8 cellular contexts compared by ENCODE assay signal in genomic region chr20:47258745-47259695, GRCh38.
DNase-seq lines count a peak whose midpoint lies in the region; ATAC-seq and TF ChIP-seq lines count a peak whose summit lies in the region.

No MANE protein-coding gene starts in this region.

- intact Hi-C loops in heart right ventricle (cut with DNase I): no loop called here

- no peaks in the 10 kb centered on the region for H3K27me3 ChIP-seq in heart right ventricle

- no peaks in the 10 kb centered on the region for H3K9me3 ChIP-seq in heart right ventricle

- H3K27me3 Mint-ChIP-seq in WTC11 (ENCODE audit: low read depth): no peaks in the 10 kb centered on the region

- H3K36me3 ChIP-seq in heart right ventricle: peaks cover 0 to 80% (median 19%) of the 10 kb centered on the region in 9 donors

- WGBS in heart right ventricle, 2 donors: 37% methylated on average over 16 of the region's 16 CpGs

- TF ChIP-seq CTCF in WTC11 (IDR thresholded peaks at IDR 0.05): no peak
- TF ChIP-seq CTCF in heart right ventricle (IDR thresholded peaks at IDR 0.05): no peak

- peaks cover 8 to 67% (median 47%) of the 10 kb centered on the region in 9 donors for H3K4me1 ChIP-seq in heart right ventricle

- H3K27ac ChIP-seq in heart right ventricle: peak overlapping the region; percentile 1 to 90 (median 82)
- peak overlapping the region; percentile 29 for H3K27ac ChIP-seq in substantia nigra (ENCODE audit: low read depth, low read length, poor library complexity, severe bottlenecking)

- peak overlapping the region in 1 of 10 donors; percentile 7 for H3K4me3 ChIP-seq in heart right ventricle

- peak overlapping the region; percentile 84 for H3K27ac Mint-ChIP-seq in WTC11

- no peaks in the 10 kb centered on the region for H3K9me3 Mint-ChIP-seq in WTC11

- peak; percentile 98 for DNase-seq in COLO829 (ENCODE audit: low spot score)
- no peak for DNase-seq in WTC11 (ENCODE audit: low spot score)
- peak in 1 of 2 donors; percentile 79 for DNase-seq in heart right ventricle
- DNase-seq in substantia nigra (lab: John Stamatoyannopoulos, UW): peak in 2 of 49 donors; percentile 6 to 16
- no peak for DNase-seq in stimulated activated naive CD4-positive, alpha-beta T cell (lab: John Stamatoyannopoulos, UW)
- DNase-seq in iPS-NIHi7 (ENCODE audit: extremely low spot score): no peak
- DNase-seq in activated CD4-positive, alpha-beta T cell treated with anti-CD3 and anti-CD28 coated beads, Interleukin-2, amount 50 U/mL, for 4 hours: no peak

- CTCF ChIA-PET in WTC11 (lab: Charles Lee): interaction anchor here (0.5 to 1.9 kb wide), 3 partner anchors 14 to 254 kb away, joined by 3 to 8 read pairs (median 8); no protein-coding TSS in a partner anchor

- H3K36me3 Mint-ChIP-seq in WTC11: peaks cover 73% of the 10 kb centered on the region

- POLR2A ChIA-PET in WTC11 (lab: Charles Lee): no interaction called here

- H3K4me1 Mint-ChIP-seq in WTC11: no peaks in the 10 kb centered on the region

- ATAC-seq in GM21786 (IDR thresholded peaks at IDR 0.05; ENCODE audit: unreplicated experiment) (peak; percentile 44), WTC11 (no peak), heart right ventricle (peak; percentile 42 to 86 (median 80))

- no peak overlapping the region for H3K4me3 Mint-ChIP-seq in WTC11

TF ChIP-seq in WTC11, 78 proteins besides CTCF, POLR2A, EP300 and RAD21 (continues in another document):
- TF ChIP-seq ATF6 (CRISPR knock-in tag; IDR thresholded peaks at IDR 0.05) (no peak), ATF2 (CRISPR knock-in tag; IDR thresholded peaks at IDR 0.05; ENCODE audit: borderline replicate concordance, low read depth) (no peak), FOXP1 (CRISPR knock-in tag; IDR thresholded peaks at IDR 0.05; ENCODE audit: borderline replicate concordance) (no peak), EMX1 (CRISPR knock-in tag; IDR thresholded peaks at IDR 0.05) (no peak), TCF7 (CRISPR knock-in tag; IDR thresholded peaks at IDR 0.05; ENCODE audit: low read depth) (no peak), GRHL2 (CRISPR knock-in tag; IDR thresholded peaks at IDR 0.05; ENCODE audit: insufficient replicate concordance, severe bottlenecking) (no peak), MYBL2 (CRISPR knock-in tag; IDR thresholded peaks at IDR 0.05) (no peak), AR (CRISPR knock-in tag; IDR thresholded peaks at IDR 0.05) (no peak), ATF1 (CRISPR knock-in tag; IDR thresholded peaks at IDR 0.05) (no peak), ZNF416 (CRISPR knock-in tag; IDR thresholded peaks at IDR 0.05) (no peak), ESRRA (CRISPR knock-in tag; IDR thresholded peaks at IDR 0.05; ENCODE audit: borderline replicate concordance) (no peak)
- TF ChIP-seq, protein P1, sequence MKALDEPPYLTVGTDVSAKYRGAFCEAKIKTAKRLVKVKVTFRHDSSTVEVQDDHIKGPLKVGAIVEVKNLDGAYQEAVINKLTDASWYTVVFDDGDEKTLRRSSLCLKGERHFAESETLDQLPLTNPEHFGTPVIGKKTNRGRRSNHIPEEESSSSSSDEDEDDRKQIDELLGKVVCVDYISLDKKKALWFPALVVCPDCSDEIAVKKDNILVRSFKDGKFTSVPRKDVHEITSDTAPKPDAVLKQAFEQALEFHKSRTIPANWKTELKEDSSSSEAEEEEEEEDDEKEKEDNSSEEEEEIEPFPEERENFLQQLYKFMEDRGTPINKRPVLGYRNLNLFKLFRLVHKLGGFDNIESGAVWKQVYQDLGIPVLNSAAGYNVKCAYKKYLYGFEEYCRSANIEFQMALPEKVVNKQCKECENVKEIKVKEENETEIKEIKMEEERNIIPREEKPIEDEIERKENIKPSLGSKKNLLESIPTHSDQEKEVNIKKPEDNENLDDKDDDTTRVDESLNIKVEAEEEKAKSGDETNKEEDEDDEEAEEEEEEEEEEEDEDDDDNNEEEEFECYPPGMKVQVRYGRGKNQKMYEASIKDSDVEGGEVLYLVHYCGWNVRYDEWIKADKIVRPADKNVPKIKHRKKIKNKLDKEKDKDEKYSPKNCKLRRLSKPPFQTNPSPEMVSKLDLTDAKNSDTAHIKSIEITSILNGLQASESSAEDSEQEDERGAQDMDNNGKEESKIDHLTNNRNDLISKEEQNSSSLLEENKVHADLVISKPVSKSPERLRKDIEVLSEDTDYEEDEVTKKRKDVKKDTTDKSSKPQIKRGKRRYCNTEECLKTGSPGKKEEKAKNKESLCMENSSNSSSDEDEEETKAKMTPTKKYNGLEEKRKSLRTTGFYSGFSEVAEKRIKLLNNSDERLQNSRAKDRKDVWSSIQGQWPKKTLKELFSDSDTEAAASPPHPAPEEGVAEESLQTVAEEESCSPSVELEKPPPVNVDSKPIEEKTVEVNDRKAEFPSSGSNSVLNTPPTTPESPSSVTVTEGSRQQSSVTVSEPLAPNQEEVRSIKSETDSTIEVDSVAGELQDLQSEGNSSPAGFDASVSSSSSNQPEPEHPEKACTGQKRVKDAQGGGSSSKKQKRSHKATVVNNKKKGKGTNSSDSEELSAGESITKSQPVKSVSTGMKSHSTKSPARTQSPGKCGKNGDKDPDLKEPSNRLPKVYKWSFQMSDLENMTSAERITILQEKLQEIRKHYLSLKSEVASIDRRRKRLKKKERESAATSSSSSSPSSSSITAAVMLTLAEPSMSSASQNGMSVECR (CRISPR knock-in tag; IDR thresholded peaks at IDR 0.05; ENCODE audit: borderline replicate concordance): no peak
- TF ChIP-seq, protein P2, sequence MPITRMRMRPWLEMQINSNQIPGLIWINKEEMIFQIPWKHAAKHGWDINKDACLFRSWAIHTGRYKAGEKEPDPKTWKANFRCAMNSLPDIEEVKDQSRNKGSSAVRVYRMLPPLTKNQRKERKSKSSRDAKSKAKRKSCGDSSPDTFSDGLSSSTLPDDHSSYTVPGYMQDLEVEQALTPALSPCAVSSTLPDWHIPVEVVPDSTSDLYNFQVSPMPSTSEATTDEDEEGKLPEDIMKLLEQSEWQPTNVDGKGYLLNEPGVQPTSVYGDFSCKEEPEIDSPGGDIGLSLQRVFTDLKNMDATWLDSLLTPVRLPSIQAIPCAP (CRISPR knock-in tag; IDR thresholded peaks at IDR 0.05): no peak
- TF ChIP-seq, protein P3, sequence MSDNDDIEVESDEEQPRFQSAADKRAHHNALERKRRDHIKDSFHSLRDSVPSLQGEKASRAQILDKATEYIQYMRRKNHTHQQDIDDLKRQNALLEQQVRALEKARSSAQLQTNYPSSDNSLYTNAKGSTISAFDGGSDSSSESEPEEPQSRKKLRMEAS (CRISPR knock-in tag; IDR thresholded peaks at IDR 0.05): no peak
